Comparison of ENCODE assay signal across 23 cellular contexts in genomic region chr11:97432926-97433325, GRCh38.
"Had no signal": no experiment of that assay in that cellular context is flagged by ENCODE, and none has a peak within 500 bp of the region (broad histone marks: within the 10 kb centered on the region; RNA-seq: fewer than 3 reads in every experiment).

No MANE protein-coding gene starts in this region.

- H3K27ac ChIP-seq: HL-60, RWPE1 had no signal

- FAIRE-seq: HTR-8/SVneo had no signal

- DNase-seq: KBM-7, MV-4-11, NCI-H1048, NCI-H1105, NCI-H1417, NCI-H1436 treated with DMSO at 0.1 percent for 48 hours, NCI-H1694, NCI-H187 treated with DMSO at 0.1 percent for 48 hours, NCI-H2029 treated with DMSO at 0.1 percent for 48 hours, NCI-H2171, NCI-H226, NCI-H446, NCI-H510A, NCI-H524 treated with DMSO at 0.1 percent for 48 hours, NCI-H69, NCI-H774, PC-3, SHP77, SW 1271 had no signal

- ATAC-seq: Panc1, PC-3 had no signal
